ENCODE assay signal across 14 cellular contexts in genomic region chr19:49988433-49988832, GRCh38. TPM values are rescaled to one million over a fixed set of nuclear protein-coding genes. Genes with fewer than 3 reads are reported as not detected.
DNase-seq lines count a peak whose midpoint lies in the region; ATAC-seq and TF ChIP-seq lines count a peak whose summit lies in the region.
"Had no signal": no experiment of that assay in that cellular context is flagged by ENCODE, and none has a peak within 500 bp of the region (broad histone marks: within the 10 kb centered on the region; RNA-seq: fewer than 3 reads in every experiment).

No MANE protein-coding gene starts in this region.

- no peak overlapping the region for H3K4me3 Mint-ChIP-seq in activated CD8-positive, alpha-beta T cell treated with anti-CD3 and anti-CD28 coated beads for 36 hours
- no peak overlapping the region for H3K4me3 Mint-ChIP-seq in activated CD8-positive, alpha-beta T cell treated with anti-CD3 and anti-CD28 coated beads, Interleukin-2, amount 10 ng/mL, durations not matched to agents 7 days and 5 days
- H3K4me3 Mint-ChIP-seq: WTC11 had no signal

- H3K4me2 ChIP-seq in mammary epithelial cell (ENCODE audit: insufficient read depth, low read depth, low read length) = no peak overlapping the region

- H3K4me1 ChIP-seq in mammary epithelial cell (ENCODE audit: insufficient read depth, low read length) = no peaks in the 10 kb centered on the region
- H3K4me1 ChIP-seq: transverse colon had no signal

- no peak for TF ChIP-seq CTCF in activated CD8-positive, alpha-beta T cell treated with anti-CD3 and anti-CD28 coated beads for 36 hours (IDR thresholded peaks at IDR 0.05)
- TF ChIP-seq CTCF in mammary epithelial cell (conservative IDR thresholded peaks at IDR 0.05 in 1 of 2, IDR thresholded peaks at IDR 0.05 in 1 of 2; ENCODE audit: extremely low read depth in 1 of 2, insufficient read depth in 1 of 2, low read depth in 1 of 2, low read length in 2 of 2) = no peak
- TF ChIP-seq CTCF in omental fat pad (IDR thresholded peaks at IDR 0.05) = no peak

- H3K9ac ChIP-seq in mammary epithelial cell (ENCODE audit: insufficient read depth, low read length) = no peak overlapping the region

- no peak overlapping the region for H3K27ac Mint-ChIP-seq in activated CD8-positive, alpha-beta T cell treated with anti-CD3 and anti-CD28 coated beads for 36 hours
- no peak overlapping the region for H3K27ac Mint-ChIP-seq in activated CD8-positive, alpha-beta T cell treated with anti-CD3 and anti-CD28 coated beads, Interleukin-2, amount 10 ng/mL, durations not matched to agents 7 days and 5 days
- H3K27ac Mint-ChIP-seq: WTC11 had no signal

- 77% methylated on average over 8 of the region's 9 CpGs for WGBS in mammary epithelial cell (ENCODE audit: low coverage, missing lambda C conversion rate)

- POLR2A ChIA-PET in activated CD8-positive, alpha-beta T cell treated with anti-CD3 and anti-CD28 coated beads for 36 hours (lab: Charles Lee) = interaction anchor here (0.6 to 2.0 kb wide), 5 partner anchors 10 to 501 kb away, joined by 3 to 4 read pairs (median 3); partner anchors contain the start of genes FUZ and VRK3
- POLR2A ChIA-PET in activated CD8-positive, alpha-beta T cell treated with anti-CD3 and anti-CD28 coated beads, Interleukin-2, amount 10 ng/mL, durations not matched to agents 7 days and 5 days (lab: Charles Lee) = no interaction called here

- peaks cover 14% of the 10 kb centered on the region for H3K4me1 Mint-ChIP-seq in activated CD8-positive, alpha-beta T cell treated with anti-CD3 and anti-CD28 coated beads for 36 hours (ENCODE audit: low read depth)
- H3K4me1 Mint-ChIP-seq in activated CD8-positive, alpha-beta T cell treated with anti-CD3 and anti-CD28 coated beads, Interleukin-2, amount 10 ng/mL, durations not matched to agents 7 days and 5 days (ENCODE audit: low read depth) = no peaks in the 10 kb centered on the region
- H3K4me1 Mint-ChIP-seq: WTC11 had no signal

- no peak overlapping the region for H3K27ac ChIP-seq in mammary epithelial cell (ENCODE audit: insufficient read depth, low read depth, low read length)
- H3K27ac ChIP-seq: transverse colon had no signal

- peak; percentile 38 for ATAC-seq in activated CD8-positive, alpha-beta T cell treated with anti-CD3 and anti-CD28 coated beads for 36 hours
- ATAC-seq in activated CD8-positive, alpha-beta T cell treated with anti-CD3 and anti-CD28 coated beads, Interleukin-2, amount 10 ng/mL, durations not matched to agents 7 days and 5 days = no peak
- no peak for ATAC-seq in omental fat pad (ENCODE audit: low FRiP score)
- ATAC-seq: WTC11 had no signal

- intact Hi-C loops in activated CD8-positive, alpha-beta T cell treated with anti-CD3 and anti-CD28 coated beads for 36 hours (cut with micrococcal nuclease) = no loop called here
- intact Hi-C loops in mammary epithelial cell (cut with micrococcal nuclease) = loop anchor here (10.0 kb wide), 1 partner anchor 314 kb away; the partner anchor contains the start of gene PRMT1

- no peaks in the 10 kb centered on the region for H3K9me3 ChIP-seq in mammary epithelial cell (replicated peaks; ENCODE audit: insufficient read depth, low read length)
- H3K9me3 ChIP-seq: transverse colon had no signal

- CTCF ChIA-PET in activated CD8-positive, alpha-beta T cell treated with anti-CD3 and anti-CD28 coated beads for 36 hours (lab: Charles Lee) = interaction anchor here (1.0 kb wide), 1 partner anchor 51 kb away, joined by 3 read pairs; no protein-coding TSS in a partner anchor
- CTCF ChIA-PET in activated CD8-positive, alpha-beta T cell treated with anti-CD3 and anti-CD28 coated beads, Interleukin-2, amount 10 ng/mL, durations not matched to agents 7 days and 5 days (lab: Charles Lee) = no interaction called here
- CTCF ChIA-PET in mammary epithelial cell (lab: Charles Lee; ENCODE audit: low non-redundant PET) = no interaction called here

- no peaks in the 10 kb centered on the region for H3K36me3 ChIP-seq in mammary epithelial cell (ENCODE audit: insufficient read depth, low read length)

- no peak overlapping the region for H3K4me3 ChIP-seq in mammary epithelial cell (replicated peaks in 1 of 3; ENCODE audit: insufficient read depth in 1 of 3, low read depth in 2 of 3, low read length in 3 of 3)
- H3K4me3 ChIP-seq: transverse colon had no signal

- peaks cover 2% of the 10 kb centered on the region for H4K20me1 ChIP-seq in mammary epithelial cell (ENCODE audit: insufficient read depth, low read length)

- no peaks in the 10 kb centered on the region for H3K27me3 ChIP-seq in mammary epithelial cell (ENCODE audit: insufficient read depth, low read length)
- H3K27me3 ChIP-seq: transverse colon had no signal

- no peaks in the 10 kb centered on the region for H3K9me3 Mint-ChIP-seq in activated CD8-positive, alpha-beta T cell treated with anti-CD3 and anti-CD28 coated beads for 36 hours
- no peaks in the 10 kb centered on the region for H3K9me3 Mint-ChIP-seq in activated CD8-positive, alpha-beta T cell treated with anti-CD3 and anti-CD28 coated beads, Interleukin-2, amount 10 ng/mL, durations not matched to agents 7 days and 5 days (ENCODE audit: insufficient read depth)
- H3K9me3 Mint-ChIP-seq: WTC11 had no signal

- H3K27me3 Mint-ChIP-seq in activated CD8-positive, alpha-beta T cell treated with anti-CD3 and anti-CD28 coated beads for 36 hours = no peaks in the 10 kb centered on the region
- no peaks in the 10 kb centered on the region for H3K27me3 Mint-ChIP-seq in activated CD8-positive, alpha-beta T cell treated with anti-CD3 and anti-CD28 coated beads, Interleukin-2, amount 10 ng/mL, durations not matched to agents 7 days and 5 days (ENCODE audit: low read depth)

- in situ Hi-C loops in mammary epithelial cell (cut with MboI; ENCODE audit: low sequenced_read_pairs in 2 of 2) = no loop called here

- no TSS peak for BruUV-seq in mammary epithelial cell (replicated peaks; lab: Mats Ljungman, UMichigan)

- no peak overlapping the region for H2AFZ ChIP-seq in mammary epithelial cell (ENCODE audit: low read depth, low read length)

- dilution Hi-C loops in mammary epithelial cell (cut with HindIII; ENCODE audit: low sequenced_read_pairs) = no loop called here

- peak; percentile 22 for DNase-seq in activated CD8-positive, alpha-beta T cell treated with anti-CD3 and anti-CD28 coated beads for 36 hours
- DNase-seq in activated CD8-positive, alpha-beta T cell treated with anti-CD3 and anti-CD28 coated beads, Interleukin-2, amount 10 ng/mL, durations not matched to agents 7 days and 5 days = no peak
- DNase-seq in M059J (ENCODE audit: low read depth) = peak; percentile 83
- peak; percentile 35 for DNase-seq in mammary epithelial cell
- DNase-seq in renal cortical epithelial cell (ENCODE audit: low read depth) = peak; percentile 29
- DNase-seq in NCI-H146 treated with DMSO at 0.1 percent for 48 hours (lab: John Stamatoyannopoulos, UW; ENCODE audit: unreplicated experiment) = no peak
- no peak for DNase-seq in omental fat pad (ENCODE audit: low spot score)
- no peak for DNase-seq in NCI-H1930 (lab: John Stamatoyannopoulos, UW)
- DNase-seq: DND-41, Kasumi-1, SHP77, transverse colon had no signal

- H3K79me2 ChIP-seq in mammary epithelial cell (ENCODE audit: insufficient read depth, low read length) = no peaks in the 10 kb centered on the region

- peaks cover 21% of the 10 kb centered on the region for H3K36me3 Mint-ChIP-seq in activated CD8-positive, alpha-beta T cell treated with anti-CD3 and anti-CD28 coated beads for 36 hours (ENCODE audit: low read depth)
- peaks cover 35% of the 10 kb centered on the region for H3K36me3 Mint-ChIP-seq in activated CD8-positive, alpha-beta T cell treated with anti-CD3 and anti-CD28 coated beads, Interleukin-2, amount 10 ng/mL, durations not matched to agents 7 days and 5 days (ENCODE audit: low read depth)

RNA-seq across cellular contexts. Expression of gene SIGLEC11, which starts 27.5 kb away (rescaled TPM):
- not detected for total RNA-seq in activated CD8-positive, alpha-beta T cell treated with anti-CD3 and anti-CD28 coated beads for 36 hours
- total RNA-seq in activated CD8-positive, alpha-beta T cell treated with anti-CD3 and anti-CD28 coated beads, Interleukin-2, amount 10 ng/mL, durations not matched to agents 7 days and 5 days = not detected
- total RNA-seq in M059J (2014; rRNA removed; shearing (Covaris generic)) = not detected in 2 replicates
- total RNA-seq in mammary epithelial cell = not detected
- polyA plus RNA-seq in mammary epithelial cell = not detected
- polyA minus RNA-seq in mammary epithelial cell = not detected
- total RNA-seq in renal cortical epithelial cell = not detected in 2 replicates
- 1 to 10 TPM; 1.7 to 9.0 (median 5.1) TPM for total RNA-seq in omental fat pad
- total RNA-seq: pulmonary artery endothelial cell, WTC11 had no signal

RNA-seq across cellular contexts. Expression of gene VRK3, which starts 36.7 kb away (rescaled TPM):
- total RNA-seq in activated CD8-positive, alpha-beta T cell treated with anti-CD3 and anti-CD28 coated beads for 36 hours = 10 to 100 TPM; 37.4 to 38.0 TPM
- total RNA-seq in activated CD8-positive, alpha-beta T cell treated with anti-CD3 and anti-CD28 coated beads, Interleukin-2, amount 10 ng/mL, durations not matched to agents 7 days and 5 days = 10 to 100 TPM; 67.7 to 74.8 TPM
- total RNA-seq in M059J (2014; rRNA removed; shearing (Covaris generic)) = 34.0 and 41.9 TPM in 2 replicates
- 10 to 100 TPM; 20.7 to 32.8 TPM for total RNA-seq in mammary epithelial cell
- polyA plus RNA-seq in mammary epithelial cell = 25.1 TPM
- 25.5 TPM for polyA minus RNA-seq in mammary epithelial cell
- 19.8 and 32.9 TPM in 2 replicates for total RNA-seq in renal cortical epithelial cell
- 10 to 100 TPM; 14.4 to 43.0 (median 27.6) TPM for total RNA-seq in omental fat pad

RNA-seq across cellular contexts. Expression of gene ZNF473, which starts 37.4 kb away (rescaled TPM):
- total RNA-seq in activated CD8-positive, alpha-beta T cell treated with anti-CD3 and anti-CD28 coated beads for 36 hours = 1 to 10 TPM; 8.9 to 9.2 TPM
- 1 to 10 TPM; 8.3 to 9.0 TPM for total RNA-seq in activated CD8-positive, alpha-beta T cell treated with anti-CD3 and anti-CD28 coated beads, Interleukin-2, amount 10 ng/mL, durations not matched to agents 7 days and 5 days
- 14.7 and 20.4 TPM in 2 replicates for total RNA-seq in M059J (2014; rRNA removed; shearing (Covaris generic))
- 10 to 100 TPM; 11.0 to 12.0 TPM for total RNA-seq in mammary epithelial cell
- polyA plus RNA-seq in mammary epithelial cell = 5.6 TPM
- polyA minus RNA-seq in mammary epithelial cell = 6.6 TPM
- total RNA-seq in renal cortical epithelial cell = 9.0 and 16.1 TPM in 2 replicates
- total RNA-seq in omental fat pad = 10 to 100 TPM in 2 of 4 donors, 1 to 10 TPM in 2; 7.3 to 13.6 (median 10.6) TPM

RNA-seq across cellular contexts. Expression of gene NUP62, which starts 59.1 kb away (rescaled TPM):
- total RNA-seq in activated CD8-positive, alpha-beta T cell treated with anti-CD3 and anti-CD28 coated beads for 36 hours = 100 to 1,000 TPM; 113 to 119 TPM
- 100 to 1,000 TPM; 116 to 122 TPM for total RNA-seq in activated CD8-positive, alpha-beta T cell treated with anti-CD3 and anti-CD28 coated beads, Interleukin-2, amount 10 ng/mL, durations not matched to agents 7 days and 5 days
- 70.5 and 96.0 TPM in 2 replicates for total RNA-seq in M059J (2014; rRNA removed; shearing (Covaris generic))
- total RNA-seq in mammary epithelial cell = 10 to 100 TPM; 24.8 to 51.2 TPM
- polyA plus RNA-seq in mammary epithelial cell = 19.2 TPM
- polyA minus RNA-seq in mammary epithelial cell = 30.5 TPM
- total RNA-seq in renal cortical epithelial cell = 28.1 and 46.0 TPM in 2 replicates
- 10 to 100 TPM; 24.9 to 45.5 (median 30.6) TPM for total RNA-seq in omental fat pad

RNA-seq across cellular contexts. Expression of gene ATF5, which starts 59.4 kb away (rescaled TPM):
- total RNA-seq in activated CD8-positive, alpha-beta T cell treated with anti-CD3 and anti-CD28 coated beads for 36 hours = 10 to 100 TPM; 11.8 TPM
- total RNA-seq in activated CD8-positive, alpha-beta T cell treated with anti-CD3 and anti-CD28 coated beads, Interleukin-2, amount 10 ng/mL, durations not matched to agents 7 days and 5 days = 1 to 10 TPM; 7.1 to 9.3 TPM
- 18.9 and 20.5 TPM in 2 replicates for total RNA-seq in M059J (2014; rRNA removed; shearing (Covaris generic))
- 10 to 100 TPM in 1 of 2 donors, 1 to 10 TPM in 1; 7.3 to 20.3 TPM for total RNA-seq in mammary epithelial cell
- 9.0 TPM for polyA plus RNA-seq in mammary epithelial cell
- 5.5 TPM for polyA minus RNA-seq in mammary epithelial cell
- 6.3 and 8.7 TPM in 2 replicates for total RNA-seq in renal cortical epithelial cell
- 10 to 100 TPM; 10.2 to 17.7 (median 15.7) TPM for total RNA-seq in omental fat pad

Comparison
In these comparisons a context has a peak if more than half of its experiments do, and no peak if none do; other contexts are left out.
1. DNase-seq: peak in activated CD8-positive, alpha-beta T cell treated with anti-CD3 and anti-CD28 coated beads for 36 hours (single experiment), M059J (single experiment), mammary epithelial cell (single experiment) and renal cortical epithelial cell (single experiment); none in activated CD8-positive, alpha-beta T cell treated with anti-CD3 and anti-CD28 coated beads, Interleukin-2, amount 10 ng/mL, durations not matched to agents 7 days and 5 days (single experiment), NCI-H146 treated with DMSO at 0.1 percent for 48 hours (single experiment), omental fat pad (single experiment) and NCI-H1930 (0 of 2).